ENCODE assay signal across 8 cellular contexts in the genomic region with DNA sequence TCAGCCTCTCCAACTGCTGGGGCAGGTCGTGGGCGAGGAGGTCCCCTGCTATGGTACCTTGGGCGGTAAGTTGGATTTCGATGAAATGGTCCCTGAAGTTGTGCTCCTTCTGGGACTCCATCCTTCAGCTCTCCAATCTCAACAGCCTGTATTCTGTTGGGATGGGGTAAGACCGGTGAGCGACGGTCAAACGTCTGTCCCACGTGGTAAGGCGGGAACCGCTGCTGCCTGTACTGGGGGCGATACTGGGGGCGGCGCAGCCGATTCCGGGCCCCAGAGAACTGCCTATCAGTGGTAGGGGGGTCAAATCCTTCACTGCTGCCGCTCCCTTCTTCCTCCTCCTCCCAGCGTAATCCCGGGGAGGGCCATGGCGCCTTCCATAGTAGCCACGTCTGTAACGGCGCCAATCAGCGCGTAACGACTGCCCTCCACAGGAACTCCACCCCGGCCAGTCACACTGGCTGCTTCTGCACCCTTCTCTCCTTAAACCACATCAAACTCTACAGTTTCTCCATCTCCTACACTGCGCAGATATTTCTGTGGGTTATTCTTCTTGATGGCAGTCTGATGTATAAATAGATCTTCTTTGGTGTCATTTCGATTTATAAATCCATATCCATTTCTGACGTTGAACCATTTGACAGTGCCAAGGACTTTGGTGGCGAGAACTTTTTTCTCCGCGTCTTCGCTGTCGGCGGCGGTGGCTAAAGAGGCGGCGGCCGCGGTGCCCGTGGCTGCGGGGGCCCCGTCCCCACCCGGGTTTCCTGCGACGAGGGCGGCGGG. TPM values are rescaled to one million over a fixed set of nuclear protein-coding genes. Genes with fewer than 3 reads are reported as not detected.
A peak's percentile ranks its signal among the peaks of the same experiment; 100 is the strongest.
DNase-seq lines count a peak whose midpoint lies in the region; ATAC-seq and TF ChIP-seq lines count a peak whose summit lies in the region.

No MANE protein-coding gene starts in this region.

- H3K4me1 ChIP-seq in HUES64 (ENCODE audit: insufficient read depth, low read length) (no peaks in the 10 kb centered on the region), esophagus muscularis mucosa (peaks cover 0 to 16% (median 14%) of the 10 kb centered on the region in 4 donors), neuron (ENCODE audit: insufficient read depth, low read length) (no peaks in the 10 kb centered on the region), gastrocnemius medialis (no peaks in the 10 kb centered on the region)

- no peak for TF ChIP-seq CTCF in AG09309 (IDR thresholded peaks at IDR 0.05; ENCODE audit: control insufficient read depth, insufficient read depth, low read depth, low read length, missing control alignments)
- no peak for TF ChIP-seq CTCF in esophagus muscularis mucosa (IDR thresholded peaks at IDR 0.05)
- no peak for TF ChIP-seq CTCF in gastrocnemius medialis (IDR thresholded peaks at IDR 0.05 in 4 of 5, conservative IDR thresholded peaks at IDR 0.05 in 1 of 5)

- H2AFZ ChIP-seq in neuron (ENCODE audit: low read depth, low read length) = no peak overlapping the region

- H3K4me3 ChIP-seq in AG09309 (ENCODE audit: control insufficient read depth, low read depth, low read length) (peak overlapping the region; percentile 12), HUES64 (ENCODE audit: low read length) (peak overlapping the region; percentile 55), esophagus muscularis mucosa (peak overlapping the region; percentile 45 to 58 (median 46)), neuron (ENCODE audit: low read length) (peak overlapping the region; percentile 11), gastrocnemius medialis (peak overlapping the region in 2 of 4 donors; percentile 18 to 25)

- ATAC-seq in GM21367 (IDR thresholded peaks at IDR 0.05; ENCODE audit: unreplicated experiment) (no peak), GM18502 (IDR thresholded peaks at IDR 0.05; ENCODE audit: poor library complexity, unreplicated experiment) (no peak), gastrocnemius medialis (no peak)

- WGBS in HUES64 = 8% methylated on average over 48 of the region's 49 CpGs
- WGBS in esophagus muscularis mucosa = 10% methylated on average over 19 of the region's 49 CpGs

- in situ Hi-C loops in gastrocnemius medialis (cut with MboI; ENCODE audit: low sequenced_read_pairs in 4 of 4) = no loop called here

- peaks cover 73% of the 10 kb centered on the region for H3K27me3 ChIP-seq in HUES64 (ENCODE audit: insufficient read depth, low read length)
- H3K27me3 ChIP-seq in esophagus muscularis mucosa = peaks cover 0 to 62% (median 17%) of the 10 kb centered on the region in 4 donors
- peaks cover 27% of the 10 kb centered on the region for H3K27me3 ChIP-seq in neuron (ENCODE audit: insufficient read depth, low read length)
- peaks cover 24 to 36% (median 24%) of the 10 kb centered on the region in 3 donors for H3K27me3 ChIP-seq in gastrocnemius medialis

- TF ChIP-seq POLR2A in esophagus muscularis mucosa (IDR thresholded peaks at IDR 0.05; ENCODE audit: low read depth) (no peak), gastrocnemius medialis (IDR thresholded peaks at IDR 0.05) (no peak)

- intact Hi-C loops in esophagus muscularis mucosa (cut with DNase I) (no loop called here), gastrocnemius medialis (cut with DNase I; ENCODE audit: low total_unique reads) (no loop called here)

- H3K27ac ChIP-seq in HUES64 (ENCODE audit: low read depth, low read length) (no peak overlapping the region), esophagus muscularis mucosa (replicated peaks in 1 of 4) (no peak overlapping the region), gastrocnemius medialis (no peak overlapping the region)

- H3K9me3 ChIP-seq in HUES64 (ENCODE audit: insufficient read depth, low read depth, low read length) (no peaks in the 10 kb centered on the region), esophagus muscularis mucosa (no peaks in the 10 kb centered on the region), neuron (ENCODE audit: low read length) (peaks cover 2% of the 10 kb centered on the region), gastrocnemius medialis (no peaks in the 10 kb centered on the region)

- no peak for TF ChIP-seq EP300 in esophagus muscularis mucosa (IDR thresholded peaks at IDR 0.05)

- H3K36me3 ChIP-seq in HUES64 (ENCODE audit: insufficient read depth, low read length) = no peaks in the 10 kb centered on the region
- no peaks in the 10 kb centered on the region for H3K36me3 ChIP-seq in esophagus muscularis mucosa
- no peaks in the 10 kb centered on the region for H3K36me3 ChIP-seq in neuron (ENCODE audit: insufficient read depth, low read length)
- no peaks in the 10 kb centered on the region for H3K36me3 ChIP-seq in gastrocnemius medialis

- peak overlapping the region; percentile 2; the same call in 1 of the 2 replicates for H3K9ac ChIP-seq in HUES64 (ENCODE audit: low read depth, low read length)

- DNase-seq in AG09309 (ENCODE audit: low read depth) (no peak), esophagus muscularis mucosa (ENCODE audit: extremely low spot score) (peak; percentile 66), activated gamma-delta T cell (lab: John Stamatoyannopoulos, UW) (no peak), gastrocnemius medialis (no peak)

RNA-seq across cellular contexts. Expression of gene AHSP, which starts 41.1 kb away (rescaled TPM):
- 0.75 TPM for polyA plus RNA-seq in HUES64 (2013, experiment 1 of 2)
- 1.9 TPM for polyA plus RNA-seq in HUES64 (2013, experiment 2 of 2)
- total RNA-seq in esophagus muscularis mucosa (1 to 10 TPM in 1 of 4 donors, not detected in 3; 1.2 TPM), gastrocnemius medialis (not detected)
